Comparison of ENCODE assay signal across 22 cellular contexts in the genomic region with DNA sequence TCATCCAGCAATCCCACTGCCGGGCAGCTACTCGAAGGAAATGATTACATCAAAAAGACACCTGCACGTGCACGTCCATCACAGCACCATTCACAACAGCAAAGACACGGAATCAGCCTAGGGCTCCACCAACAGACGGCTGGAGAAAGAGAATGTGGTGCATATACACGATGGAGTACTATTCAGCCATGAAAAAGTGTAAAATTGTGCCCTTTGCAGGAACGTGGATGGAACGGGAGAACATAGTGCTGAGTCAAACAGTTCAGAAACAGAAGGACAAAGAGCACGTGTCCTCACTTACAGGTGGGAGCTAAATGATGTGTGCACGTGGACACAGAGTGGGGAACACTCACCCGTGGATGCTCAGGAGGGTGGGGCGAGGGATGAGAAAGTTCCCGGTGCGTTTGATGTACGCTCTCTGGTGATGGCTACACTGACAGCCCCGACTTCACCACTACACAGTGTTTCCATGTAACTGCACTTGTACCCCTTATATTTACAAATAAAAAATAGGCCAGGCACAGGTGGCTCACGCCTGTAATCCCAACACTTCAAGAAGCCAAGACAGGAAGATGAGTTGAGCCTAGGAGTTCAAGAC.
DNase-seq lines count a peak whose midpoint lies in the region; ATAC-seq, FAIRE-seq and TF ChIP-seq lines count a peak whose summit lies in the region.
"Had no signal": no experiment of that assay in that cellular context is flagged by ENCODE, and none has a peak within 500 bp of the region (broad histone marks: within the 10 kb centered on the region; RNA-seq: fewer than 3 reads in every experiment).

No MANE protein-coding gene starts in this region.

- FAIRE-seq in HTR-8/SVneo (lab: Jason Lieb, UNC), result peak; percentile 86
- FAIRE-seq in K562 (lab: Jason Lieb, UNC), result no peak
- no peak for FAIRE-seq in HepG2 (lab: Jason Lieb, UNC)
- FAIRE-seq: A204.1, GM12878 had no signal

- POLR2A ChIA-PET in K562 (lab: Yijun Ruan, JAX) (interaction anchor here (0.9 kb wide), 1 partner anchor 14 kb away, joined by 3 read pairs; no protein-coding TSS in a partner anchor), HepG2 (lab: Yijun Ruan, JAX) (no interaction called here), PC-9 (lab: Charles Lee; ENCODE audit: unreplicated experiment) (interaction anchor here (0.5 kb wide), 1 partner anchor 14 kb away, joined by 10 read pairs; no protein-coding TSS in a partner anchor)

- TF ChIP-seq RAD21 in K562 (CRISPR knock-in tag; conservative IDR thresholded peaks at IDR 0.05 in 1 of 2, IDR thresholded peaks at IDR 0.05 in 1 of 2) (no peak), HepG2 (CRISPR knock-in tag; IDR thresholded peaks at IDR 0.05) (no peak)

- DNase-seq in HTR-8/SVneo (ENCODE audit: insufficient read length, low spot score) (no peak), K562 (ENCODE audit: extremely low read depth in 1 of 4, low spot score in 3 of 4) (no peak), HepG2 (ENCODE audit: low spot score) (no peak), NOMO-1 treated with dmso at 0.1 percent for 144 hours (lab: John Stamatoyannopoulos, UW; ENCODE audit: unreplicated experiment) (no peak), PC-9 (no peak), lower leg skin (ENCODE audit: low spot score in 2 of 2) (no peak)
- DNase-seq: ACHN; BE2C; C1 segment of cervical spinal cord; CD4-positive, CD25-positive, alpha-beta regulatory T cell; CD8-positive, alpha-beta memory T cell; COR-L47; DMS 273 treated with DMSO at 0.1 percent for 48 hours; DMS53; DND-41; EL; GM23248; H7; KG1 had no signal

- in situ Hi-C loops in K562 (cut with MboI) (no loop called here), HepG2 (cut with HindIII; ENCODE audit: extremely low pct_ligation_motif_present, low pct_unique_long_range_greater_than_20kb) (no loop called here)

- CTCF ChIA-PET in K562 (lab: Yijun Ruan, JAX; ENCODE audit: low intra/inter-chr PET ratio), result no interaction called here
- CTCF ChIA-PET in HepG2 (lab: Yijun Ruan, JAX; ENCODE audit: low intra/inter-chr PET ratio, low total read pairs), result no interaction called here
- CTCF ChIA-PET in PC-9 (lab: Charles Lee), result no interaction called here

- H3K27me3 ChIP-seq in K562 (ENCODE audit: control insufficient read depth in 2 of 2, insufficient read depth in 2 of 2, low read length in 2 of 2), result peaks cover 47 to 94% of the 10 kb centered on the region in 2 experiments
- H3K27me3 ChIP-seq in HepG2 (ENCODE audit: control insufficient read depth in 1 of 2, insufficient read depth in 2 of 2, low read length in 2 of 2), result peaks cover 19 to 42% of the 10 kb centered on the region in 2 experiments; a peak in 3 of 5 replicates
- peaks cover 95% of the 10 kb centered on the region for H3K27me3 ChIP-seq in PC-9 (ENCODE audit: insufficient read depth, low read depth)
- H3K27me3 ChIP-seq: BE2C had no signal

- H3K4me1 ChIP-seq in K562 (replicated peaks in 1 of 2; ENCODE audit: control insufficient read depth in 2 of 2, insufficient read depth in 2 of 2, low read length in 2 of 2), result peaks cover 0 to 29% of the 10 kb centered on the region in 2 experiments; a peak in 2 of 5 replicates
- peaks cover 19% of the 10 kb centered on the region for H3K4me1 ChIP-seq in HepG2 (ENCODE audit: insufficient read depth, low read length)
- no peaks in the 10 kb centered on the region for H3K4me1 ChIP-seq in PC-9 (replicated peaks; ENCODE audit: insufficient read depth)
- H3K4me1 ChIP-seq: BE2C had no signal

- TF ChIP-seq POLR2A in K562 (conservative IDR thresholded peaks at IDR 0.05) (no peak), HepG2 (IDR thresholded peaks at IDR 0.05; ENCODE audit: insufficient read depth in 1 of 2, low read depth in 2 of 2, low read length in 2 of 2) (no peak), lower leg skin (IDR thresholded peaks at IDR 0.05) (no peak)

- no peak for ATAC-seq in K562
- no peak for ATAC-seq in HepG2
- ATAC-seq: GM12878, HCT116 had no signal

- H3K27ac ChIP-seq in K562 (ENCODE audit: extremely low read depth, low read depth, low read length) (no peak overlapping the region), HepG2 (ENCODE audit: extremely low read length, insufficient read depth, low read length) (no peak overlapping the region), PC-9 (no peak overlapping the region)
- H3K27ac ChIP-seq: GM23248 had no signal

- intact Hi-C loops in K562 (cut with micrococcal nuclease) (no loop called here), HepG2 (cut with micrococcal nuclease; ENCODE audit: unreplicated experiment) (loop anchor here (10.0 kb wide), 1 partner anchor 53 kb away; no protein-coding TSS in a partner anchor), PC-9 (cut with micrococcal nuclease; ENCODE audit: unreplicated experiment) (no loop called here), lower leg skin (cut with DNase I; ENCODE audit: low total_unique reads) (loop anchor here (2.0 kb wide), 1 partner anchor 31 kb away; no protein-coding TSS in a partner anchor)

- no peaks in the 10 kb centered on the region for H3K9me2 ChIP-seq in PC-9 (ENCODE audit: insufficient read depth)

- H3K36me3 ChIP-seq in K562 (ENCODE audit: control insufficient read depth, insufficient read depth, low read length), result no peaks in the 10 kb centered on the region
- no peaks in the 10 kb centered on the region for H3K36me3 ChIP-seq in HepG2 (replicated peaks in 1 of 2; ENCODE audit: control insufficient read depth in 1 of 2, insufficient read depth in 2 of 2, low read length in 2 of 2)
- H3K36me3 ChIP-seq in PC-9 (ENCODE audit: low read depth), result no peaks in the 10 kb centered on the region
- H3K36me3 ChIP-seq: BE2C had no signal

- H3K4me3 ChIP-seq in K562, result no peak overlapping the region
- H3K4me3 ChIP-seq in HepG2 (replicated peaks in 1 of 3; ENCODE audit: insufficient read depth in 1 of 3, low read depth in 2 of 3, low read length in 3 of 3), result no peak overlapping the region
- H3K4me3 ChIP-seq in PC-9, result no peak overlapping the region
- H3K4me3 ChIP-seq in lower leg skin (ENCODE audit: low read depth, poor library complexity, severe bottlenecking), result no peak overlapping the region
- H3K4me3 ChIP-seq: GM12878, GM23248 had no signal

- H3K9ac ChIP-seq in K562 (ENCODE audit: insufficient read depth in 1 of 2, low read depth in 2 of 2, low read length in 2 of 2) (no peak overlapping the region), HepG2 (ENCODE audit: insufficient read depth, low read depth, low read length) (no peak overlapping the region)
- H3K9ac ChIP-seq: GM23248 had no signal

- H3K79me2 ChIP-seq in K562 (ENCODE audit: control insufficient read depth, insufficient read depth, low read length) (no peaks in the 10 kb centered on the region), HepG2 (ENCODE audit: insufficient read depth, low read length) (no peaks in the 10 kb centered on the region), PC-9 (ENCODE audit: low read depth) (no peaks in the 10 kb centered on the region)

- no peaks in the 10 kb centered on the region for H3K9me1 ChIP-seq in K562 (ENCODE audit: control insufficient read depth, insufficient read depth, low read length)

- TF ChIP-seq CTCF in K562 (IDR thresholded peaks at IDR 0.05 in 2 of 3, conservative IDR thresholded peaks at IDR 0.05 in 1 of 3; ENCODE audit: insufficient read depth in 2 of 3, low read depth in 1 of 3, low read length in 3 of 3), result no peak
- no peak for TF ChIP-seq CTCF in HepG2 (CRISPR knock-in tag; IDR thresholded peaks at IDR 0.05)
- no peak for TF ChIP-seq CTCF in PC-9 (conservative IDR thresholded peaks at IDR 0.05)
- no peak for TF ChIP-seq CTCF in lower leg skin (IDR thresholded peaks at IDR 0.05)

- H4K20me1 ChIP-seq in K562 (replicated peaks; ENCODE audit: control insufficient read depth, insufficient read depth, low read length) (peaks cover 19% of the 10 kb centered on the region; the same call in 1 of the 2 replicates), HepG2 (ENCODE audit: insufficient read depth, low read length) (no peaks in the 10 kb centered on the region), PC-9 (ENCODE audit: insufficient read depth) (no peaks in the 10 kb centered on the region)

- no peak overlapping the region for H2AFZ ChIP-seq in K562 (ENCODE audit: low read depth, low read length)
- H2AFZ ChIP-seq in HepG2 (ENCODE audit: low read length), result no peak overlapping the region
- no peak overlapping the region for H2AFZ ChIP-seq in PC-9
- H2AFZ ChIP-seq: GM23248 had no signal

- H3K4me2 ChIP-seq in K562 (ENCODE audit: insufficient read depth, low read length), result no peak overlapping the region
- no peak overlapping the region for H3K4me2 ChIP-seq in HepG2 (ENCODE audit: low read depth, low read length)
- no peak overlapping the region for H3K4me2 ChIP-seq in PC-9

- H3K9me3 ChIP-seq in K562 (replicated peaks; ENCODE audit: control insufficient read depth, insufficient read depth, low read depth, low read length) (no peaks in the 10 kb centered on the region), HepG2 (ENCODE audit: low read length) (no peaks in the 10 kb centered on the region), PC-9 (ENCODE audit: insufficient read depth, low read depth) (no peaks in the 10 kb centered on the region)

- no TSS peak for BruUV-seq in K562 (replicated peaks; lab: Mats Ljungman, UMichigan)
- BruUV-seq in HepG2 (replicated peaks; lab: Mats Ljungman, UMichigan), result no TSS peak
- no TSS peak for BruUV-seq in PC-9 (replicated peaks; lab: Mats Ljungman, UMichigan)

- no peaks in the 10 kb centered on the region for H3F3A ChIP-seq in PC-9 (ENCODE audit: insufficient read depth, low read depth)

- WGBS in K562 (ENCODE audit: insufficient coverage, low coverage, missing lambda C conversion rate), result 19% methylated on average over 18 of the region's 18 CpGs
- 50% methylated on average over 18 of the region's 18 CpGs for WGBS in HepG2 (ENCODE audit: low lambda C conversion rate)
- WGBS in lower leg skin, 2 donors, result 87% methylated on average over 18 of the region's 18 CpGs

- TF ChIP-seq EP300 in K562 (IDR thresholded peaks at IDR 0.05; ENCODE audit: low read length) (no peak), HepG2 (IDR thresholded peaks at IDR 0.05; ENCODE audit: low read depth in 2 of 2, low read length in 2 of 2) (no peak), HepG2 (CRISPR knock-in tag; IDR thresholded peaks at IDR 0.05; ENCODE audit: borderline replicate concordance) (no peak)

TF ChIP-seq in K562, 482 proteins besides CTCF, POLR2A, EP300 and RAD21 (continues in another document):
- TF ChIP-seq ZEB2 (IDR thresholded peaks at IDR 0.05), result no peak
- TF ChIP-seq DNMT1 (IDR thresholded peaks at IDR 0.05), result no peak
- peak; percentile 62 for TF ChIP-seq BCOR (IDR thresholded peaks at IDR 0.05)
- no peak for TF ChIP-seq ZNF224 (CRISPR knock-in tag; IDR thresholded peaks at IDR 0.05)
- 0 out of 2 replicates have a peak, but pooled peaks have one; percentile 2 for TF ChIP-seq ZNF316 (IDR thresholded peaks at IDR 0.05)
- TF ChIP-seq ARID2 (IDR thresholded peaks at IDR 0.05), result no peak

TF ChIP-seq in HepG2, 621 proteins besides CTCF, POLR2A, EP300 and RAD21 (continues in another document):
- no peak for TF ChIP-seq NFE2L2 (IDR thresholded peaks at IDR 0.05; ENCODE audit: low read length)

Comparison
In these comparisons a context has a peak if more than half of its experiments do, and no peak if none do; other contexts are left out.
1. intact Hi-C loops: an anchor here in HepG2 (10.0 kb wide) and lower leg skin (2.0 kb wide); none called in K562 and PC-9.